In the genomic region with DNA sequence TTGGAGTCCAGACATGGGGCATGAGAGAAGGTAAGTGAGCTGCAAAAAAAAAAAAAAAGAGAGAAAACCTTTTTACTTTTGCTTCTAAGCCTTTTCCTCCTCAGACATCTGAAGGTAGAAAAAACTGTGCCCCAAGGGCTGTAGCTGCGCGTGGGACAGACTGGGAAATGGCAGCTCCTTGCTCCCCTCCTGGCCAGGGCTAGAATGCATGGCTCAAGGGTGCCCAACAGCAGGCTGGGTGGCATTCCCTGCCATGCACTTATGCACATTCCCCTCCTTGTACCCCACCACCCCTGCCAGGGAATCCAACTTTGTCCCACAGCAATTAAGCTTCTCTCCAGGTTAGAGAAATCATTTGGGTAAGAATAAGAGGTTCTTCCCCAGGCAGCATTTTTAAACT, we compare ENCODE assay signal across 19 cellular contexts.
DNase-seq lines count a peak whose midpoint lies in the region; ATAC-seq, FAIRE-seq and TF ChIP-seq lines count a peak whose summit lies in the region.
"Had no signal": no experiment of that assay in that cellular context is flagged by ENCODE, and none has a peak within 500 bp of the region (broad histone marks: within the 10 kb centered on the region; RNA-seq: fewer than 3 reads in every experiment).

No MANE protein-coding gene starts in this region.

- H3K4me3 Mint-ChIP-seq in neural crest cell: no peak overlapping the region
- no peak overlapping the region for H3K4me3 Mint-ChIP-seq in Caco-2 (ENCODE audit: unreplicated experiment)
- H3K4me3 Mint-ChIP-seq: CD4-positive, CD25-positive, alpha-beta regulatory T cell had no signal

- H3K14ac ChIP-seq in H1 (ENCODE audit: insufficient read length): no peak overlapping the region

- no peak overlapping the region for H2AFZ ChIP-seq in H1 (ENCODE audit: low read length)

- H2BK12ac ChIP-seq in H1 (ENCODE audit: low read depth, low read length): no peak overlapping the region

- no peak overlapping the region for H3K4ac ChIP-seq in H1 (replicated peaks; ENCODE audit: insufficient read length, low read depth, low read length)

- no peak overlapping the region for H4K5ac ChIP-seq in H1 (ENCODE audit: insufficient read length, low read depth, low read length)

- FAIRE-seq in H1 (lab: Jason Lieb, UNC): no peak

- H3K23me2 ChIP-seq in H1 (ENCODE audit: low read depth, low read length): no peaks in the 10 kb centered on the region

- no peak overlapping the region for H2AK5ac ChIP-seq in H1 (ENCODE audit: low read depth, low read length)

- H3K18ac ChIP-seq in H1 (ENCODE audit: extremely low read depth, low read length): no peak overlapping the region

- no peak overlapping the region for H3K9ac ChIP-seq in H1 (replicated peaks in 1 of 4; ENCODE audit: extremely low read depth in 1 of 4, low read depth in 3 of 4, low read length in 3 of 4)

- H3K27me3 Mint-ChIP-seq in neural crest cell (ENCODE audit: low read depth) (no peaks in the 10 kb centered on the region), Caco-2 (ENCODE audit: insufficient read depth, unreplicated experiment) (no peaks in the 10 kb centered on the region)
- H3K27me3 Mint-ChIP-seq: CD4-positive, CD25-positive, alpha-beta regulatory T cell had no signal

- DNase-seq in HEK293T (ENCODE audit: extremely low spot score): peak; percentile 14
- DNase-seq in H1 (ENCODE audit: low read depth in 1 of 2, low spot score in 2 of 2): no peak
- DNase-seq in neural crest cell (ENCODE audit: low read depth, low spot score): no peak
- no peak for DNase-seq in superior temporal gyrus (ENCODE audit: extremely low spot score)
- no peak for DNase-seq in left lobe of liver (ENCODE audit: low spot score)
- no peak for DNase-seq in Caco-2
- no peak for DNase-seq in tibial artery
- DNase-seq: ACHN; CD4-positive, CD25-positive, alpha-beta regulatory T cell; DMS79 treated with DMSO at 0.1 percent for 48 hours; GF-D8; H7; KG1; NCI-H1436 treated with DMSO at 0.1 percent for 48 hours; NCI-H2029 treated with DMSO at 0.1 percent for 48 hours; NCI-H748 treated with DMSO at 0.1 percent for 48 hours; PC-3 had no signal

- no peaks in the 10 kb centered on the region for H3K79me1 ChIP-seq in H1 (ENCODE audit: low read depth, low read length)

- 0 out of 3 replicates have a peak, but pooled peaks have one; percentile 9 for TF ChIP-seq CTCF in GM12872 (IDR thresholded peaks at IDR 0.05; ENCODE audit: insufficient read depth, low read depth, low read length)
- TF ChIP-seq CTCF in H1 (IDR thresholded peaks at IDR 0.05; ENCODE audit: control extremely low read depth in 1 of 3, insufficient read depth in 1 of 3, low read depth in 1 of 3, low read length in 3 of 3): peak in 2 of 3 experiments; percentile 42 to 46; a peak in 2 of 4 replicates
- TF ChIP-seq CTCF in neural crest cell (conservative IDR thresholded peaks at IDR 0.05): peak; percentile 23
- TF ChIP-seq CTCF in Caco-2 (IDR thresholded peaks at IDR 0.05; ENCODE audit: insufficient read depth in 1 of 2, low read depth in 1 of 2, low read length in 1 of 2, severe bottlenecking in 1 of 2, unreplicated experiment in 1 of 2): no peak
- TF ChIP-seq CTCF in tibial artery (IDR thresholded peaks at IDR 0.05): no peak

- POLR2A ChIA-PET in HEK293T (lab: Yijun Ruan, JAX): no interaction called here
- POLR2A ChIA-PET in H1 (lab: Charles Lee; ENCODE audit: partially characterized antibody): no interaction called here
- POLR2A ChIA-PET in Caco-2 (lab: Charles Lee): no interaction called here

- no peak overlapping the region for H3K56ac ChIP-seq in H1 (replicated peaks; ENCODE audit: insufficient read length, low read depth, low read length)

- no peak overlapping the region for H3K4me2 ChIP-seq in H1 (ENCODE audit: insufficient read depth in 1 of 2, low read depth in 2 of 2, low read length in 2 of 2)

- intact Hi-C loops in Caco-2 (cut with micrococcal nuclease; ENCODE audit: unreplicated experiment): no loop called here
- intact Hi-C loops in tibial artery (cut with DNase I; ENCODE audit: low total_unique reads): no loop called here

- BruUV-seq in Caco-2 (replicated peaks; lab: Mats Ljungman, UMichigan): no TSS peak

- no peak overlapping the region for H2BK15ac ChIP-seq in H1 (ENCODE audit: low read length)

- peak; percentile 30 to 35; a peak in 2 of 4 replicates for TF ChIP-seq RAD21 in H1 (IDR thresholded peaks at IDR 0.05 in 1 of 2, conservative IDR thresholded peaks at IDR 0.05 in 1 of 2; ENCODE audit: low read depth in 2 of 2, low read length in 2 of 2)

- CTCF ChIA-PET in HEK293T (lab: Yijun Ruan, JAX) (no interaction called here), H1 (lab: Charles Lee; ENCODE audit: partially characterized antibody) (interaction anchor here (0.5 to 2.3 kb wide), 12 partner anchors 8 to 929 kb away, joined by 3 to 7 read pairs (median 3); no protein-coding TSS in a partner anchor), Caco-2 (lab: Charles Lee) (no interaction called here)

- no peak overlapping the region for H2BK20ac ChIP-seq in H1 (ENCODE audit: low read length)

- no peaks in the 10 kb centered on the region for H3K36me3 Mint-ChIP-seq in neural crest cell (ENCODE audit: low read depth)
- H3K36me3 Mint-ChIP-seq in Caco-2 (ENCODE audit: insufficient read depth, unreplicated experiment): no peaks in the 10 kb centered on the region
- H3K36me3 Mint-ChIP-seq: CD4-positive, CD25-positive, alpha-beta regulatory T cell had no signal

- H3K4me3 ChIP-seq in H1 (ENCODE audit: extremely low read depth in 1 of 4, insufficient read depth in 2 of 4, low read depth in 3 of 4, low read length in 4 of 4) (no peak overlapping the region), Caco-2 (ENCODE audit: low read depth, low read length) (no peak overlapping the region), tibial artery (no peak overlapping the region)
- H3K4me3 ChIP-seq: SJCRH30 had no signal

- TF ChIP-seq POLR2A in H1 (IDR thresholded peaks at IDR 0.05; ENCODE audit: control extremely low read depth in 1 of 2, low read depth in 2 of 2, low read length in 2 of 2): no peak

- peaks cover 18% of the 10 kb centered on the region for H3K9me3 Mint-ChIP-seq in neural crest cell
- peaks cover 8% of the 10 kb centered on the region for H3K9me3 Mint-ChIP-seq in Caco-2 (ENCODE audit: unreplicated experiment)

- no peak overlapping the region for H2BK5ac ChIP-seq in H1 (ENCODE audit: low read depth, low read length)

- H3K4me1 ChIP-seq in H1 (replicated peaks in 1 of 4; ENCODE audit: control insufficient read depth in 3 of 4, insufficient read depth in 4 of 4, low read length in 3 of 4) (no peaks in the 10 kb centered on the region), Caco-2 (no peaks in the 10 kb centered on the region), tibial artery (no peaks in the 10 kb centered on the region)
- H3K4me1 ChIP-seq: SJCRH30 had no signal

- no peak for ATAC-seq in left lobe of liver

- no peak overlapping the region for H3K27ac Mint-ChIP-seq in neural crest cell (ENCODE audit: unreplicated experiment)
- H3K27ac Mint-ChIP-seq in Caco-2 (ENCODE audit: unreplicated experiment): no peak overlapping the region
- H3K27ac Mint-ChIP-seq: CD4-positive, CD25-positive, alpha-beta regulatory T cell had no signal

- no peaks in the 10 kb centered on the region for H4K20me1 ChIP-seq in H1 (replicated peaks in 1 of 2; ENCODE audit: control insufficient read depth in 1 of 2, insufficient read depth in 2 of 2, low read length in 2 of 2)

- H3K9me3 ChIP-seq in H1 (ENCODE audit: insufficient read depth in 2 of 2, low read depth in 1 of 2, low read length in 1 of 2): peaks cover 0 to 2% of the 10 kb centered on the region in 2 experiments; a peak in 1 of 4 replicates
- H3K9me3 ChIP-seq in Caco-2: no peaks in the 10 kb centered on the region
- peaks cover 0 to 4% (median 0%) of the 10 kb centered on the region in 3 donors for H3K9me3 ChIP-seq in tibial artery
- H3K9me3 ChIP-seq: SJCRH30 had no signal

- H3K79me2 ChIP-seq in H1 (ENCODE audit: control insufficient read depth in 1 of 2, insufficient read depth in 2 of 2, low read length in 2 of 2): no peaks in the 10 kb centered on the region

- H4K91ac ChIP-seq in H1 (replicated peaks; ENCODE audit: insufficient read length, low read length): no peak overlapping the region

- no peak overlapping the region for H3K23ac ChIP-seq in H1 (ENCODE audit: insufficient read length)

- no peaks in the 10 kb centered on the region for H3K36me3 ChIP-seq in H1 (ENCODE audit: control insufficient read depth in 2 of 4, insufficient read depth in 4 of 4, low read length in 3 of 4)
- no peaks in the 10 kb centered on the region for H3K36me3 ChIP-seq in Caco-2 (ENCODE audit: control insufficient read depth, insufficient read depth, low read length)
- no peaks in the 10 kb centered on the region for H3K36me3 ChIP-seq in tibial artery
- H3K36me3 ChIP-seq: SJCRH30 had no signal

- WGBS in H1 (ENCODE audit: extremely low coverage in 1 of 2, insufficient coverage in 1 of 2, insufficient read length in 1 of 2, insufficient replicate concordance in 2 of 2, low coverage in 1 of 2, low lambda C conversion rate in 2 of 2, missing lambda C conversion rate in 1 of 2), 2 experiments: 91% methylated on average over 2 of the region's 2 CpGs; no CpG with 5 or more reads in 1 of the 2 experiments

- H4K8ac ChIP-seq in H1 (ENCODE audit: extremely low read depth, insufficient read depth, low read length): no peak overlapping the region

- no peak for TF ChIP-seq EP300 in H1 (IDR thresholded peaks at IDR 0.05; ENCODE audit: borderline replicate concordance in 1 of 2, low read depth in 2 of 2, low read length in 2 of 2)

- H3K27ac ChIP-seq in H1 (ENCODE audit: low read depth, low read length) (no peak overlapping the region; the same call in 1 of the 2 replicates), tibial artery (no peak overlapping the region)
- H3K27ac ChIP-seq: SJCRH30 had no signal

- no peak overlapping the region for H2BK120ac ChIP-seq in H1 (replicated peaks; ENCODE audit: low read depth, low read length)

- no peaks in the 10 kb centered on the region for H3K4me1 Mint-ChIP-seq in neural crest cell
- H3K4me1 Mint-ChIP-seq in Caco-2 (ENCODE audit: low read depth, unreplicated experiment): no peaks in the 10 kb centered on the region
- H3K4me1 Mint-ChIP-seq: CD4-positive, CD25-positive, alpha-beta regulatory T cell had no signal

- no peaks in the 10 kb centered on the region for H3K27me3 ChIP-seq in H1 (replicated peaks in 1 of 4; ENCODE audit: control insufficient read depth in 3 of 4, extremely low read depth in 1 of 4, insufficient read depth in 3 of 4, low read length in 3 of 4)
- no peaks in the 10 kb centered on the region for H3K27me3 ChIP-seq in Caco-2 (replicated peaks; ENCODE audit: control insufficient read depth, insufficient read depth, low read length)
- no peaks in the 10 kb centered on the region for H3K27me3 ChIP-seq in tibial artery
- H3K27me3 ChIP-seq: SJCRH30 had no signal

TF ChIP-seq in HEK293T, 16 proteins besides CTCF, POLR2A, EP300 and RAD21 (continues in another document):
- TF ChIP-seq FOXA1 (IDR thresholded peaks at IDR 0.05) (no peak), HDGF (IDR thresholded peaks at IDR 0.05; ENCODE audit: borderline replicate concordance) (no peak), NFRKB (IDR thresholded peaks at IDR 0.05) (no peak), TARDBP (IDR thresholded peaks at IDR 0.05) (no peak)

TF ChIP-seq in H1, 55 proteins besides CTCF, POLR2A, EP300 and RAD21:
- TF ChIP-seq TEAD4 (IDR thresholded peaks at IDR 0.05; ENCODE audit: low read depth, low read length) (0 out of 2 replicates have a peak, but pooled peaks have one; percentile 19), CHD2 (IDR thresholded peaks at IDR 0.05; ENCODE audit: low read length) (no peak), SIRT6 (IDR thresholded peaks at IDR 0.05; ENCODE audit: low read length) (no peak)

Comparison
In these comparisons a context has a peak if more than half of its experiments do, and no peak if none do; other contexts are left out.
1. CTCF ChIP-seq: peak in GM12872 (single experiment), H1 (2 of 3) and neural crest cell (single experiment); none in Caco-2 (0 of 2) and tibial artery (0 of 2).